ENCODE assay signal across 1 cellular context in genomic region chr7:139976838-139977656, GRCh38.
TF ChIP-seq lines count a peak whose summit lies in the region.

No MANE protein-coding gene starts in this region.

TF ChIP-seq in K562, 482 proteins besides CTCF, POLR2A, EP300 and RAD21 (continued from another document):
- no peak for TF ChIP-seq MYNN (IDR thresholded peaks at IDR 0.05)
- no peak for TF ChIP-seq MYNN (CRISPR knock-in tag; IDR thresholded peaks at IDR 0.05)
- no peak for TF ChIP-seq HDAC6 (IDR thresholded peaks at IDR 0.05; ENCODE audit: low read depth, low read length)
- peak; percentile 68; the same call in 1 of the 2 replicates for TF ChIP-seq ZNF644 (tag; IDR thresholded peaks at IDR 0.05; ENCODE audit: low read depth)
- no peak for TF ChIP-seq STAT5B (CRISPR knock-in tag; IDR thresholded peaks at IDR 0.05)
- TF ChIP-seq SLC30A9 (CRISPR knock-in tag; IDR thresholded peaks at IDR 0.05), result no peak
- no peak for TF ChIP-seq CEBPB (tag; IDR thresholded peaks at IDR 0.05)
- TF ChIP-seq ZBTB34 (CRISPR knock-in tag; IDR thresholded peaks at IDR 0.05), result no peak
- TF ChIP-seq SFPQ (IDR thresholded peaks at IDR 0.05; ENCODE audit: low read depth, low read length), result no peak
- no peak; the same call in 1 of the 2 replicates for TF ChIP-seq THRAP3 (IDR thresholded peaks at IDR 0.05; ENCODE audit: borderline replicate concordance)
- TF ChIP-seq SAFB2 (IDR thresholded peaks at IDR 0.05; ENCODE audit: borderline replicate concordance, low read depth, low read length, severe bottlenecking), result no peak
- no peak for TF ChIP-seq SIRT6 (IDR thresholded peaks at IDR 0.05; ENCODE audit: low read depth, low read length)
- TF ChIP-seq RBM17 (IDR thresholded peaks at IDR 0.05; ENCODE audit: borderline replicate concordance, low read depth, low read length), result no peak
- peak; percentile 87 for TF ChIP-seq CHAMP1 (IDR thresholded peaks at IDR 0.05)
- no peak for TF ChIP-seq ZNF77 (CRISPR knock-in tag; IDR thresholded peaks at IDR 0.05)
- TF ChIP-seq MTF1 (CRISPR knock-in tag; IDR thresholded peaks at IDR 0.05; ENCODE audit: borderline replicate concordance), result no peak
- TF ChIP-seq ZNF224 (CRISPR knock-in tag; IDR thresholded peaks at IDR 0.05), result no peak
- TF ChIP-seq ARNT (IDR thresholded peaks at IDR 0.05), result peak; percentile 46 to 93; a peak in 2 of 4 replicates
- TF ChIP-seq NFXL1 (CRISPR knock-in tag; IDR thresholded peaks at IDR 0.05), result no peak
- no peak for TF ChIP-seq NR3C1 (CRISPR knock-in tag; IDR thresholded peaks at IDR 0.05)
- TF ChIP-seq NFYB (IDR thresholded peaks at IDR 0.05; ENCODE audit: extremely low read depth, insufficient read length), result no peak
- TF ChIP-seq DIDO1 (tag; IDR thresholded peaks at IDR 0.05; ENCODE audit: low read depth), result 0 out of 2 replicates have a peak, but pooled peaks have one; percentile 48
- TF ChIP-seq TCF7L2 (IDR thresholded peaks at IDR 0.05; ENCODE audit: low read depth, low read length), result no peak
- 0 out of 2 replicates have a peak, but pooled peaks have one; percentile 52 for TF ChIP-seq ZBTB17 (CRISPR knock-in tag; IDR thresholded peaks at IDR 0.05)
- TF ChIP-seq SRSF9 (IDR thresholded peaks at IDR 0.05; ENCODE audit: borderline replicate concordance, low read depth, low read length), result no peak
